Comparison of ENCODE assay signal across 1 cellular context in genomic region chr14:76812422-76813383, GRCh38.
TF ChIP-seq lines count a peak whose summit lies in the region.

Gene ANGEL1, minus strand, starts transcription at chr14:76812882. Its CDS starts 55 bp downstream, at chr14:76812827.

TF ChIP-seq in HepG2, 621 proteins besides CTCF, POLR2A, EP300 and RAD21 (continued from another document and continues in another):
- peak; percentile 51; the same call in 1 of the 2 replicates for TF ChIP-seq HMGXB3 (CRISPR knock-in tag; IDR thresholded peaks at IDR 0.05; ENCODE audit: borderline replicate concordance)
- TF ChIP-seq ZNF629 (CRISPR knock-in tag; conservative IDR thresholded peaks at IDR 0.05) = no peak
- peak; percentile 63; the same call in 1 of the 2 replicates for TF ChIP-seq REPIN1 (CRISPR knock-in tag; IDR thresholded peaks at IDR 0.05; ENCODE audit: borderline replicate concordance, low read depth)
- TF ChIP-seq MXI1 (IDR thresholded peaks at IDR 0.05; ENCODE audit: borderline replicate concordance, low read depth, low read length) = peak; percentile 93
- peak; percentile 79 for TF ChIP-seq ZNF230 (CRISPR knock-in tag; IDR thresholded peaks at IDR 0.05)
- 0 out of 2 replicates have a peak, but pooled peaks have one; percentile 59 for TF ChIP-seq ZSCAN20 (CRISPR knock-in tag; IDR thresholded peaks at IDR 0.05; ENCODE audit: borderline replicate concordance)
- TF ChIP-seq ZIK1 (CRISPR knock-in tag; IDR thresholded peaks at IDR 0.05; ENCODE audit: borderline replicate concordance, low read depth) = peak; percentile 77
- TF ChIP-seq ZSCAN25 (CRISPR knock-in tag; IDR thresholded peaks at IDR 0.05) = peak; percentile 65
- TF ChIP-seq XRCC5 (optimal IDR thresholded peaks at IDR 0.05; ENCODE audit: low read length) = peak; percentile 92
- peak; percentile 94 for TF ChIP-seq ZFY (CRISPR knock-in tag; IDR thresholded peaks at IDR 0.05)
- no peak; the same call in 1 of the 2 replicates for TF ChIP-seq ZNF674 (CRISPR knock-in tag; IDR thresholded peaks at IDR 0.05; ENCODE audit: low read depth)
- no peak for TF ChIP-seq DPF2 (CRISPR knock-in tag; IDR thresholded peaks at IDR 0.05; ENCODE audit: borderline replicate concordance, low read depth)
- TF ChIP-seq NCOA2 (CRISPR knock-in tag; IDR thresholded peaks at IDR 0.05) = no peak
- TF ChIP-seq ZNF234 (CRISPR knock-in tag; conservative IDR thresholded peaks at IDR 0.05) = 0 out of 2 replicates have a peak, but pooled peaks have one; percentile 56
- TF ChIP-seq PBX2 (CRISPR knock-in tag; IDR thresholded peaks at IDR 0.05) = no peak
- 0 out of 2 replicates have a peak, but pooled peaks have one; percentile 21 for TF ChIP-seq ZFP90 (CRISPR knock-in tag; IDR thresholded peaks at IDR 0.05; ENCODE audit: borderline replicate concordance)
- no peak for TF ChIP-seq BCL6 (CRISPR knock-in tag; IDR thresholded peaks at IDR 0.05)
- TF ChIP-seq TOE1 (CRISPR knock-in tag; IDR thresholded peaks at IDR 0.05) = 0 out of 2 replicates have a peak, but pooled peaks have one; percentile 23
- TF ChIP-seq ZNF512B (CRISPR knock-in tag; IDR thresholded peaks at IDR 0.05; ENCODE audit: borderline replicate concordance) = no peak
- TF ChIP-seq PCBP1 (IDR thresholded peaks at IDR 0.05; ENCODE audit: borderline replicate concordance, low read depth, low read length) = no peak
- no peak for TF ChIP-seq STAT5B (CRISPR knock-in tag; IDR thresholded peaks at IDR 0.05)
- no peak for TF ChIP-seq ZNF10 (CRISPR knock-in tag; IDR thresholded peaks at IDR 0.05; ENCODE audit: borderline replicate concordance, low read depth)
- no peak for TF ChIP-seq SOX6 (IDR thresholded peaks at IDR 0.05)
- peak; percentile 15; the same call in 1 of the 2 replicates for TF ChIP-seq SOX6 (CRISPR knock-in tag; IDR thresholded peaks at IDR 0.05)
- no peak for TF ChIP-seq ZBTB49 (CRISPR knock-in tag; IDR thresholded peaks at IDR 0.05; ENCODE audit: borderline replicate concordance)
- TF ChIP-seq SOX13 (IDR thresholded peaks at IDR 0.05) = no peak
- peak in 1 of 2 experiments; percentile 61; a peak in 1 of 4 replicates for TF ChIP-seq SOX13 (CRISPR knock-in tag; conservative IDR thresholded peaks at IDR 0.05 in 1 of 2, IDR thresholded peaks at IDR 0.05 in 1 of 2)
- 0 out of 2 replicates have a peak, but pooled peaks have one; percentile 22 for TF ChIP-seq ZNF83 (CRISPR knock-in tag; IDR thresholded peaks at IDR 0.05; ENCODE audit: borderline replicate concordance)
- TF ChIP-seq ZNF558 (CRISPR knock-in tag; IDR thresholded peaks at IDR 0.05; ENCODE audit: borderline replicate concordance) = peak; percentile 93; the same call in 1 of the 2 replicates
- TF ChIP-seq FOXC1 (CRISPR knock-in tag; IDR thresholded peaks at IDR 0.05; ENCODE audit: borderline replicate concordance) = peak; percentile 90
- TF ChIP-seq ZFP82 (CRISPR knock-in tag; IDR thresholded peaks at IDR 0.05; ENCODE audit: borderline replicate concordance) = no peak
- TF ChIP-seq SP4 (CRISPR knock-in tag; IDR thresholded peaks at IDR 0.05) = peak; percentile 93
- TF ChIP-seq CHD4 (IDR thresholded peaks at IDR 0.05; ENCODE audit: borderline replicate concordance, low read length) = no peak
- TF ChIP-seq KAT8 (CRISPR knock-in tag; IDR thresholded peaks at IDR 0.05) = peak; percentile 79; the same call in 1 of the 2 replicates
- peak; percentile 45; the same call in 1 of the 2 replicates for TF ChIP-seq KLF12 (CRISPR knock-in tag; IDR thresholded peaks at IDR 0.05; ENCODE audit: borderline replicate concordance)
- TF ChIP-seq HDAC1 (CRISPR knock-in tag; IDR thresholded peaks at IDR 0.05) = peak; percentile 87
- TF ChIP-seq PATZ1 (CRISPR knock-in tag; IDR thresholded peaks at IDR 0.05) = peak; percentile 59
- TF ChIP-seq STAT6 (CRISPR knock-in tag; IDR thresholded peaks at IDR 0.05; ENCODE audit: borderline replicate concordance) = no peak
- no peak for TF ChIP-seq CHCHD3 (CRISPR knock-in tag; IDR thresholded peaks at IDR 0.05)
- no peak for TF ChIP-seq ZNF552 (CRISPR knock-in tag; IDR thresholded peaks at IDR 0.05; ENCODE audit: borderline replicate concordance)
- no peak for TF ChIP-seq ZNF775 (CRISPR knock-in tag; IDR thresholded peaks at IDR 0.05; ENCODE audit: borderline replicate concordance)
- TF ChIP-seq GATA4 (IDR thresholded peaks at IDR 0.05; ENCODE audit: borderline replicate concordance, low read depth) = peak; percentile 64; the same call in 1 of the 2 replicates
- peak; percentile 91 for TF ChIP-seq ZNF574 (CRISPR knock-in tag; IDR thresholded peaks at IDR 0.05)
- TF ChIP-seq MXD4 (CRISPR knock-in tag; IDR thresholded peaks at IDR 0.05) = peak; percentile 96
- peak; percentile 58; the same call in 1 of the 2 replicates for TF ChIP-seq TOPORS (CRISPR knock-in tag; IDR thresholded peaks at IDR 0.05)
